ENCODE assay signal across 1 cellular context in the genomic region with DNA sequence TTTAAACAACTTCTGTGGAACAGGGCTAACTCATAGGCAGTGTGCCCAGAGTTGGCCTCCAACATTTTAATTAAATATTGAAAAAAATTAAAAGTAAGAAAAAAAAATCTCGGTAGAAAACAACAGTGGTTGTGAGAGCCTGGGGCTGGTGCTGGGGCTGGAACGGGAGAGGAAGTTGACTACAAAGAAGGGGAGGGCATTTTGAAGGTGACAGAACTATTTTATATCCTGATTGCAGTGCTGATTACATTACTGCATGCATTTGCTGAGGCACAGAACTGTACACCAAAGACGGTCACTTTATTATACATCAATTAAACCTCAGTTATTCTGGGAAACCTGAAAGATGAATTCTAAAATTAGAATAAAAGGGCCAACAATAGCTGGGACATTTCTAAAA.
A peak's percentile ranks its signal among the peaks of the same experiment; 100 is the strongest.
TF ChIP-seq lines count a peak whose summit lies in the region.

No MANE protein-coding gene starts in this region.

TF ChIP-seq in K562, 482 proteins besides CTCF, POLR2A, EP300 and RAD21 (continued from another document):
- no peak for TF ChIP-seq PBX2 (CRISPR knock-in tag; IDR thresholded peaks at IDR 0.05; ENCODE audit: low read depth)
- peak; percentile 64 for TF ChIP-seq PBX2 (tag; conservative IDR thresholded peaks at IDR 0.05; ENCODE audit: low read depth)
- TF ChIP-seq, protein P1, sequence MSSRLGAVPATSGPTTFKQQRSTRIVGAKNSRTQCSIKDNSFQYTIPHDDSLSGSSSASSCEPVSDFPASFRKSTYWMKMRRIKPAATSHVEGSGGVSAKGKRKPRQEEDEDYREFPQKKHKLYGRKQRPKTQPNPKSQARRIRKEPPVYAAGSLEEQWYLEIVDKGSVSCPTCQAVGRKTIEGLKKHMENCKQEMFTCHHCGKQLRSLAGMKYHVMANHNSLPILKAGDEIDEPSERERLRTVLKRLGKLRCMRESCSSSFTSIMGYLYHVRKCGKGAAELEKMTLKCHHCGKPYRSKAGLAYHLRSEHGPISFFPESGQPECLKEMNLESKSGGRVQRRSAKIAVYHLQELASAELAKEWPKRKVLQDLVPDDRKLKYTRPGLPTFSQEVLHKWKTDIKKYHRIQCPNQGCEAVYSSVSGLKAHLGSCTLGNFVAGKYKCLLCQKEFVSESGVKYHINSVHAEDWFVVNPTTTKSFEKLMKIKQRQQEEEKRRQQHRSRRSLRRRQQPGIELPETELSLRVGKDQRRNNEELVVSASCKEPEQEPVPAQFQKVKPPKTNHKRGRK (tag; IDR thresholded peaks at IDR 0.05) = no peak
- peak; percentile 89; the same call in 1 of the 2 replicates for TF ChIP-seq ARID3A (IDR thresholded peaks at IDR 0.05; ENCODE audit: borderline replicate concordance, low read depth, low read length)
- no peak for TF ChIP-seq ZNF644 (tag; IDR thresholded peaks at IDR 0.05; ENCODE audit: low read depth)
- TF ChIP-seq, protein P2, sequence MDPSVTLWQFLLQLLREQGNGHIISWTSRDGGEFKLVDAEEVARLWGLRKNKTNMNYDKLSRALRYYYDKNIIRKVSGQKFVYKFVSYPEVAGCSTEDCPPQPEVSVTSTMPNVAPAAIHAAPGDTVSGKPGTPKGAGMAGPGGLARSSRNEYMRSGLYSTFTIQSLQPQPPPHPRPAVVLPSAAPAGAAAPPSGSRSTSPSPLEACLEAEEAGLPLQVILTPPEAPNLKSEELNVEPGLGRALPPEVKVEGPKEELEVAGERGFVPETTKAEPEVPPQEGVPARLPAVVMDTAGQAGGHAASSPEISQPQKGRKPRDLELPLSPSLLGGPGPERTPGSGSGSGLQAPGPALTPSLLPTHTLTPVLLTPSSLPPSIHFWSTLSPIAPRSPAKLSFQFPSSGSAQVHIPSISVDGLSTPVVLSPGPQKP (CRISPR knock-in tag; IDR thresholded peaks at IDR 0.05) = no peak
- no peak for TF ChIP-seq RERE (CRISPR knock-in tag; IDR thresholded peaks at IDR 0.05; ENCODE audit: borderline replicate concordance)
- TF ChIP-seq MNT (conservative IDR thresholded peaks at IDR 0.05) = peak in 1 of 2 experiments; percentile 27; a peak in 1 of 4 replicates
- no peak for TF ChIP-seq ZNF354B (CRISPR knock-in tag; IDR thresholded peaks at IDR 0.05)
- TF ChIP-seq SPI1 (IDR thresholded peaks at IDR 0.05; ENCODE audit: borderline replicate concordance, low read depth, low read length) = peak; percentile 85
- no peak for TF ChIP-seq RBM22 (IDR thresholded peaks at IDR 0.05; ENCODE audit: low read depth, low read length, poor library complexity, severe bottlenecking)
- 0 out of 2 replicates have a peak, but pooled peaks have one; percentile 34 for TF ChIP-seq ESRRA (IDR thresholded peaks at IDR 0.05; ENCODE audit: borderline replicate concordance, low read depth)
- TF ChIP-seq BACH1 (tag; IDR thresholded peaks at IDR 0.05) = no peak
- TF ChIP-seq GATA2 (CRISPR knock-in tag; IDR thresholded peaks at IDR 0.05) = 0 out of 2 replicates have a peak, but pooled peaks have one; percentile 35
- no peak for TF ChIP-seq MAFF (IDR thresholded peaks at IDR 0.05; ENCODE audit: low read length)
- TF ChIP-seq SIN3A (IDR thresholded peaks at IDR 0.05; ENCODE audit: borderline replicate concordance in 2 of 2, control insufficient read depth in 1 of 2, low read depth in 2 of 2, low read length in 2 of 2) = no peak
- TF ChIP-seq, protein P3, sequence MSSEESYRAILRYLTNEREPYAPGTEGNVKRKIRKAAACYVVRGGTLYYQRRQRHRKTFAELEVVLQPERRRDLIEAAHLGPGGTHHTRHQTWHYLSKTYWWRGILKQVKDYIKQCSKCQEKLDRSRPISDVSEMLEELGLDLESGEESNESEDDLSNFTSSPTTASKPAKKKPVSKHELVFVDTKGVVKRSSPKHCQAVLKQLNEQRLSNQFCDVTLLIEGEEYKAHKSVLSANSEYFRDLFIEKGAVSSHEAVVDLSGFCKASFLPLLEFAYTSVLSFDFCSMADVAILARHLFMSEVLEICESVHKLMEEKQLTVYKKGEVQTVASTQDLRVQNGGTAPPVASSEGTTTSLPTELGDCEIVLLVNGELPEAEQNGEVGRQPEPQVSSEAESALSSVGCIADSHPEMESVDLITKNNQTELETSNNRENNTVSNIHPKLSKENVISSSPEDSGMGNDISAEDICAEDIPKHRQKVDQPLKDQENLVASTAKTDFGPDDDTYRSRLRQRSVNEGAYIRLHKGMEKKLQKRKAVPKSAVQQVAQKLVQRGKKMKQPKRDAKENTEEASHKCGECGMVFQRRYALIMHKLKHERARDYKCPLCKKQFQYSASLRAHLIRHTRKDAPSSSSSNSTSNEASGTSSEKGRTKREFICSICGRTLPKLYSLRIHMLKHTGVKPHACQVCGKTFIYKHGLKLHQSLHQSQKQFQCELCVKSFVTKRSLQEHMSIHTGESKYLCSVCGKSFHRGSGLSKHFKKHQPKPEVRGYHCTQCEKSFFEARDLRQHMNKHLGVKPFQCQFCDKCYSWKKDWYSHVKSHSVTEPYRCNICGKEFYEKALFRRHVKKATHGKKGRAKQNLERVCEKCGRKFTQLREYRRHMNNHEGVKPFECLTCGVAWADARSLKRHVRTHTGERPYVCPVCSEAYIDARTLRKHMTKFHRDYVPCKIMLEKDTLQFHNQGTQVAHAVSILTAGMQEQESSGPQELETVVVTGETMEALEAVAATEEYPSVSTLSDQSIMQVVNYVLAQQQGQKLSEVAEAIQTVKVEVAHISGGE (CRISPR knock-in tag; IDR thresholded peaks at IDR 0.05) = 0 out of 6 replicates have a peak, but pooled peaks of 1 of the 3 experiments have one; percentile 17
- TF ChIP-seq NRF1 (conservative IDR thresholded peaks at IDR 0.05 in 1 of 2, IDR thresholded peaks at IDR 0.05 in 1 of 2) = no peak
- TF ChIP-seq ETV6 (IDR thresholded peaks at IDR 0.05; ENCODE audit: borderline replicate concordance in 1 of 2, low read depth in 2 of 2, low read length in 1 of 2) = no peak
- no peak for TF ChIP-seq ETV6 (CRISPR knock-in tag; IDR thresholded peaks at IDR 0.05; ENCODE audit: borderline replicate concordance)
- peak; percentile 34; the same call in 1 of the 2 replicates for TF ChIP-seq TEAD4 (IDR thresholded peaks at IDR 0.05; ENCODE audit: low read length)
- TF ChIP-seq TEAD4 (CRISPR knock-in tag; IDR thresholded peaks at IDR 0.05; ENCODE audit: borderline replicate concordance) = no peak
- TF ChIP-seq VEZF1 (CRISPR knock-in tag; IDR thresholded peaks at IDR 0.05) = 0 out of 2 replicates have a peak, but pooled peaks have one; percentile 20
